ENCODE assay signal across 23 cellular contexts in genomic region chr1:110581637-110582036, GRCh38. TPM values are rescaled to one million over a fixed set of nuclear protein-coding genes. Genes with fewer than 3 reads are reported as not detected.
DNase-seq lines count a peak whose midpoint lies in the region; ATAC-seq and TF ChIP-seq lines count a peak whose summit lies in the region.
"Had no signal": no experiment of that assay in that cellular context is flagged by ENCODE, and none has a peak within 500 bp of the region (broad histone marks: within the 10 kb centered on the region; RNA-seq: fewer than 3 reads in every experiment).

No MANE protein-coding gene starts in this region.

- no peak overlapping the region for H4K91ac ChIP-seq in IMR-90 (ENCODE audit: insufficient read depth, low read depth, low read length)

- no peak overlapping the region for H3K4ac ChIP-seq in IMR-90 (ENCODE audit: low read depth, low read length)

- ATAC-seq in IMR-90 (ENCODE audit: low read depth) = no peak
- no peak for ATAC-seq in GM18861 (IDR thresholded peaks at IDR 0.05; ENCODE audit: unreplicated experiment)
- ATAC-seq: naive thymus-derived CD4-positive, alpha-beta T cell had no signal

- H3K4me3 ChIP-seq in IMR-90 (ENCODE audit: insufficient read depth, low read depth, low read length) = no peak overlapping the region
- H3K4me3 ChIP-seq: PC-9, uterus had no signal

- dilution Hi-C loops in IMR-90 (cut with HindIII; ENCODE audit: low sequenced_read_pairs, unreplicated experiment) = no loop called here

- BruUV-seq in IMR-90 (replicated peaks; lab: Mats Ljungman, UMichigan) = no TSS peak

- DNase-seq in IMR-90 = no peak
- DNase-seq in caudate nucleus (lab: John Stamatoyannopoulos, UW) = peak in 47 of 61 donors; percentile 27 to 81 (median 59)
- DNase-seq in islet precursor cell = peak; percentile 63
- DNase-seq in posterior cingulate gyrus = peak in 8 of 10 donors; percentile 20 to 89 (median 49)
- DNase-seq in DMS 273 treated with DMSO at 0.1 percent for 48 hours (lab: John Stamatoyannopoulos, UW) = no peak
- no peak for DNase-seq in NCI-H2029 treated with DMSO at 0.1 percent for 48 hours (lab: John Stamatoyannopoulos, UW)
- DNase-seq in NCI-H1417 (lab: John Stamatoyannopoulos, UW) = no peak
- DNase-seq: activated CD8-positive, alpha-beta memory T cell treated with anti-CD3 and anti-CD28 coated beads for 24 hours; activated naive CD4-positive, alpha-beta T cell; activated T-cell treated with anti-CD3 and anti-CD28 coated beads, Interleukin-2, amount 50 U/mL, for 24 hours; erythroblast; foreskin fibroblast; naive thymus-derived CD4-positive, alpha-beta T cell; NCI-H1694; NCI-H774; PC-9; SIG-M5; uterus had no signal

- no peaks in the 10 kb centered on the region for H3K4me1 ChIP-seq in IMR-90 (ENCODE audit: control insufficient read depth, insufficient read depth, low read length)
- H3K4me1 ChIP-seq: uterus had no signal

- 11% methylated on average over 1 of the region's 5 CpGs; no CpG with 5 or more reads in 1 of the 2 experiments for whole genome bisulfite sequencing in IMR-90 (ENCODE audit: extremely low coverage in 2 of 2, insufficient read length in 1 of 2), 2 experiments

- intact Hi-C loops in IMR-90 (cut with micrococcal nuclease) = no loop called here
- intact Hi-C loops in posterior cingulate gyrus (cut with DNase I) = no loop called here

- TF ChIP-seq CTCF in IMR-90 (conservative IDR thresholded peaks at IDR 0.05; ENCODE audit: low read depth, low read length) = no peak

- no peak overlapping the region for H3K23ac ChIP-seq in IMR-90 (ENCODE audit: low read depth, low read length)

- no peak for TF ChIP-seq RAD21 in IMR-90 (IDR thresholded peaks at IDR 0.05; ENCODE audit: low read length)

- H2AFZ ChIP-seq in IMR-90 (replicated peaks; ENCODE audit: low read length, poor library complexity) = no peak overlapping the region
- H2AFZ ChIP-seq: PC-9 had no signal

- H3K18ac ChIP-seq in IMR-90 (ENCODE audit: low read depth, low read length) = no peak overlapping the region

- no peaks in the 10 kb centered on the region for H3K79me1 ChIP-seq in IMR-90 (ENCODE audit: low read depth in 1 of 2, low read length in 2 of 2)

- H3K36me3 ChIP-seq in IMR-90 (ENCODE audit: control insufficient read depth, insufficient read depth, low read length) = no peaks in the 10 kb centered on the region
- H3K36me3 ChIP-seq: uterus had no signal

- in situ Hi-C loops in IMR-90 (cut with MboI; ENCODE audit: low sequenced_read_pairs) = no loop called here

- H2BK20ac ChIP-seq in IMR-90 (ENCODE audit: low read depth, low read length) = no peak overlapping the region

- H3K4me2 ChIP-seq in IMR-90 (ENCODE audit: low read depth, low read length) = no peak overlapping the region
- H3K4me2 ChIP-seq: PC-9 had no signal

- no peaks in the 10 kb centered on the region for H4K20me1 ChIP-seq in IMR-90 (ENCODE audit: insufficient read depth, low read length)

- no peaks in the 10 kb centered on the region for H3K9me1 ChIP-seq in IMR-90 (ENCODE audit: insufficient read depth, low read length)

- H2BK15ac ChIP-seq in IMR-90 (ENCODE audit: low read depth, low read length) = no peak overlapping the region

- POLR2A ChIA-PET in IMR-90 (lab: Charles Lee; ENCODE audit: unreplicated experiment) = no interaction called here

- no peak overlapping the region for H4K8ac ChIP-seq in IMR-90 (ENCODE audit: low read depth in 2 of 2, low read length in 2 of 2)

- H3K27me3 ChIP-seq in IMR-90 (ENCODE audit: control insufficient read depth, insufficient read depth, low read length) = peaks cover 3% of the 10 kb centered on the region; the same call in 1 of the 2 replicates
- H3K27me3 ChIP-seq: uterus had no signal

- H2AK9ac ChIP-seq in IMR-90 (replicated peaks; ENCODE audit: low read depth, low read length, poor library complexity) = peak overlapping the region; percentile 63

- no peak overlapping the region for H2AK5ac ChIP-seq in IMR-90 (ENCODE audit: low read depth, low read length)

- TF ChIP-seq POLR2A in IMR-90 (IDR thresholded peaks at IDR 0.05; ENCODE audit: low read depth, low read length) = no peak

- no peaks in the 10 kb centered on the region for H3K9me3 ChIP-seq in IMR-90 (ENCODE audit: control insufficient read depth, insufficient read depth, low read length)
- H3K9me3 ChIP-seq: uterus had no signal

- H2BK5ac ChIP-seq in IMR-90 (ENCODE audit: low read depth, low read length, poor library complexity, severe bottlenecking) = no peak overlapping the region

- CTCF ChIA-PET in IMR-90 (lab: Yijun Ruan, JAX) = no interaction called here

- H3K14ac ChIP-seq in IMR-90 (replicated peaks; ENCODE audit: low read depth, low read length) = no peak overlapping the region

- no peak overlapping the region for H3K27ac ChIP-seq in IMR-90 (ENCODE audit: insufficient read depth, low read length)
- peak overlapping the region; percentile 94 for H3K27ac ChIP-seq in caudate nucleus (ENCODE audit: low read depth, low read length)
- H3K27ac ChIP-seq: PC-9, uterus had no signal

- H4K5ac ChIP-seq in IMR-90 (ENCODE audit: low read depth, low read length) = no peak overlapping the region

- no peak overlapping the region for H3K56ac ChIP-seq in IMR-90 (ENCODE audit: extremely low read depth, insufficient read depth, low read length)

- no peak overlapping the region for H2BK120ac ChIP-seq in IMR-90 (ENCODE audit: low read depth, low read length)

- no peak overlapping the region for H3K9ac ChIP-seq in IMR-90 (ENCODE audit: low read depth, low read length)

TF ChIP-seq in IMR-90, 13 proteins besides CTCF, POLR2A, EP300 and RAD21:
- TF ChIP-seq RFX5 (IDR thresholded peaks at IDR 0.05; ENCODE audit: low read depth, low read length) = no peak
- TF ChIP-seq SMC3 (IDR thresholded peaks at IDR 0.05; ENCODE audit: low read depth, low read length) = no peak
- no peak for TF ChIP-seq MAFK (IDR thresholded peaks at IDR 0.05; ENCODE audit: low read depth, low read length)
- TF ChIP-seq NFE2L2 (IDR thresholded peaks at IDR 0.05; ENCODE audit: low read depth, low read length) = no peak
- no peak for TF ChIP-seq BHLHE40 (IDR thresholded peaks at IDR 0.05; ENCODE audit: low read depth, low read length)
- TF ChIP-seq MAZ (IDR thresholded peaks at IDR 0.05; ENCODE audit: borderline replicate concordance, low read depth, low read length) = no peak

RNA-seq across cellular contexts. Expression of gene KCNA2, which starts 24.5 kb away (rescaled TPM):
- total RNA-seq in IMR-90 (2012; rRNA removed) = under 0.01 TPM in 1 of 2 replicates, not detected in the other
- not detected in 2 replicates for polyA plus RNA-seq in IMR-90 (2012; rRNA removed)
- 0.01 and 0.13 TPM in 2 replicates for polyA plus RNA-seq in IMR-90 (2012; cell fraction: cytosol; rRNA removed)
- under 0.01 TPM in 1 of 2 replicates, not detected in the other for polyA plus RNA-seq in IMR-90 (2012; cell fraction: nucleus; rRNA removed; ENCODE audit: low replicate concordance)
- total RNA-seq: kidney epithelial cell, PC-9 had no signal
- polyA plus RNA-seq: AG04450; CD14-positive monocyte; IgD-negative memory B cell; naive thymus-derived CD4-positive, alpha-beta T cell had no signal

Comparison
In these comparisons a context has a peak if more than half of its experiments do, and no peak if none do; other contexts are left out.
1. DNase-seq: peak in caudate nucleus (47 of 61), islet precursor cell (single experiment) and posterior cingulate gyrus (8 of 10); none in IMR-90 (single experiment), DMS 273 treated with DMSO at 0.1 percent for 48 hours (single experiment), NCI-H2029 treated with DMSO at 0.1 percent for 48 hours (single experiment) and NCI-H1417 (0 of 3).